9 cellular contexts compared by ENCODE assay signal in the genomic region with DNA sequence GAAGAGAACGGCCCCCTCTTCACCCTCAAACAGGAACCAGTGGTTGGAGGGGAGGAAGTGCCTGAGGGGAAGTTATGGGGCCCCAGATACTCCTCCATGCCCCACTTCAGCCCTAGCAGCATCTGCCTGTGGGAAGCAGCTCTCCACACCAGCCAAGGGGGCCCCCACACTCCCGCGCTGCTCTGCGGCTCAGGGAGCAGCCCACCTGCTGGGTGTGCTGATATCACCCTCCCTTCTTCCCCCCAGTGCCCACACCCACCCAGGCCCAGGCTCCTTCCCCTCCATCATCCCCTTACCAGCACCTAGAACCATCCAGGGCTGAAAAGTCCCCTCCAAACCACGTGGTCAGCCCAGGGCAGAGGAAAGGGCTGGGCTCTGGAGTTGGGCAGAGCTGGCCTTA. TPM values are rescaled to one million over a fixed set of nuclear protein-coding genes. Genes with fewer than 3 reads are reported as not detected.
DNase-seq lines count a peak whose midpoint lies in the region; ATAC-seq and TF ChIP-seq lines count a peak whose summit lies in the region.
"Had no signal": no experiment of that assay in that cellular context is flagged by ENCODE, and none has a peak within 500 bp of the region (broad histone marks: within the 10 kb centered on the region; RNA-seq: fewer than 3 reads in every experiment).

No MANE protein-coding gene starts in this region.

- H3K4me1 Mint-ChIP-seq in activated CD8-positive, alpha-beta memory T cell treated with anti-CD3 and anti-CD28 coated beads, Interleukin-2, amount 10 ng/mL, durations not matched to agents 7 days and 5 days = peaks cover 81% of the 10 kb centered on the region
- peaks cover 68 to 85% (median 78%) of the 10 kb centered on the region in 3 donors for H3K4me1 Mint-ChIP-seq in T-cell
- H3K4me1 Mint-ChIP-seq in stimulated activated naive CD8-positive, alpha-beta T cell treated with anti-CD3 and anti-CD28 coated beads, Interleukin-15, Interleukin-2, amounts not matched to agents 100 ng/mL and 50 ng/mL, for 24 hours (ENCODE audit: low read depth) = peaks cover 78% of the 10 kb centered on the region
- peaks cover 2% of the 10 kb centered on the region for H3K4me1 Mint-ChIP-seq in progenitor cell of endocrine pancreas (ENCODE audit: low read depth)

- H3K27ac Mint-ChIP-seq in activated CD8-positive, alpha-beta memory T cell treated with anti-CD3 and anti-CD28 coated beads, Interleukin-2, amount 10 ng/mL, durations not matched to agents 7 days and 5 days = peak overlapping the region; percentile 96
- H3K27ac Mint-ChIP-seq in T-cell (peak overlapping the region; percentile 94 to 98), progenitor cell of endocrine pancreas (no peak overlapping the region)
- H3K27ac Mint-ChIP-seq in stimulated activated naive CD8-positive, alpha-beta T cell treated with anti-CD3 and anti-CD28 coated beads, Interleukin-15, Interleukin-2, amounts not matched to agents 100 ng/mL and 50 ng/mL, for 24 hours = peak overlapping the region; percentile 90

- peaks cover 39% of the 10 kb centered on the region for H3K36me3 Mint-ChIP-seq in activated CD8-positive, alpha-beta memory T cell treated with anti-CD3 and anti-CD28 coated beads, Interleukin-2, amount 10 ng/mL, durations not matched to agents 7 days and 5 days
- H3K36me3 Mint-ChIP-seq in T-cell = peaks cover 4% of the 10 kb centered on the region
- peaks cover 5% of the 10 kb centered on the region for H3K36me3 Mint-ChIP-seq in stimulated activated naive CD8-positive, alpha-beta T cell treated with anti-CD3 and anti-CD28 coated beads, Interleukin-15, Interleukin-2, amounts not matched to agents 100 ng/mL and 50 ng/mL, for 24 hours (ENCODE audit: low read depth)
- no peaks in the 10 kb centered on the region for H3K36me3 Mint-ChIP-seq in progenitor cell of endocrine pancreas (ENCODE audit: insufficient read depth)

- no peaks in the 10 kb centered on the region for H3K27me3 Mint-ChIP-seq in activated CD8-positive, alpha-beta memory T cell treated with anti-CD3 and anti-CD28 coated beads, Interleukin-2, amount 10 ng/mL, durations not matched to agents 7 days and 5 days
- H3K27me3 Mint-ChIP-seq in T-cell = no peaks in the 10 kb centered on the region
- no peaks in the 10 kb centered on the region for H3K27me3 Mint-ChIP-seq in stimulated activated naive CD8-positive, alpha-beta T cell treated with anti-CD3 and anti-CD28 coated beads, Interleukin-15, Interleukin-2, amounts not matched to agents 100 ng/mL and 50 ng/mL, for 24 hours
- H3K27me3 Mint-ChIP-seq in progenitor cell of endocrine pancreas = peaks cover 29% of the 10 kb centered on the region

- POLR2A ChIA-PET in T-cell (lab: Charles Lee) = interaction anchor here in 1 of 2 donors (0.6 kb wide), 1 partner anchor 1374 kb away, joined by 5 read pairs; no protein-coding TSS in a partner anchor

- no peaks in the 10 kb centered on the region for H3K9me3 Mint-ChIP-seq in activated CD8-positive, alpha-beta memory T cell treated with anti-CD3 and anti-CD28 coated beads, Interleukin-2, amount 10 ng/mL, durations not matched to agents 7 days and 5 days (ENCODE audit: low read depth)
- no peaks in the 10 kb centered on the region for H3K9me3 Mint-ChIP-seq in T-cell
- H3K9me3 Mint-ChIP-seq in stimulated activated naive CD8-positive, alpha-beta T cell treated with anti-CD3 and anti-CD28 coated beads, Interleukin-15, Interleukin-2, amounts not matched to agents 100 ng/mL and 50 ng/mL, for 24 hours = no peaks in the 10 kb centered on the region
- H3K9me3 Mint-ChIP-seq in progenitor cell of endocrine pancreas (ENCODE audit: low read depth) = no peaks in the 10 kb centered on the region

- TF ChIP-seq CTCF in progenitor cell of endocrine pancreas (IDR thresholded peaks at IDR 0.05; ENCODE audit: unreplicated experiment) = no peak

- no peak for DNase-seq in activated CD8-positive, alpha-beta memory T cell treated with anti-CD3 and anti-CD28 coated beads, Interleukin-2, amount 10 ng/mL, durations not matched to agents 7 days and 5 days
- DNase-seq in activated CD8-positive, alpha-beta memory T cell treated with anti-CD3 and anti-CD28 coated beads, Interleukin-2, amount 50 U/mL, for 4 hours = no peak
- DNase-seq in T-cell = peak in 14 of 34 experiments; percentile 22 to 53 (median 36)
- DNase-seq in Right ventricle myocardium superior = peak; percentile 41
- DNase-seq in progenitor cell of endocrine pancreas (ENCODE audit: low spot score, unreplicated experiment) = no peak
- DNase-seq in effector CD4-positive, alpha-beta T cell = no peak
- DNase-seq in NCI-H2107 treated with DMSO at 0.1 percent for 48 hours (lab: John Stamatoyannopoulos, UW; ENCODE audit: unreplicated experiment) = no peak
- DNase-seq: MM.1S had no signal

- ATAC-seq in activated CD8-positive, alpha-beta memory T cell treated with anti-CD3 and anti-CD28 coated beads, Interleukin-2, amount 10 ng/mL, durations not matched to agents 7 days and 5 days = peak; percentile 32
- ATAC-seq in T-cell (replicated peaks in 1 of 4) = peak; percentile 35 to 44 (median 40)
- peak; percentile 57 for ATAC-seq in Right ventricle myocardium superior (ENCODE audit: poor library complexity)

- intact Hi-C loops in Right ventricle myocardium superior (cut with DNase I) = no loop called here

- peak overlapping the region; percentile 83 for H3K4me3 Mint-ChIP-seq in activated CD8-positive, alpha-beta memory T cell treated with anti-CD3 and anti-CD28 coated beads, Interleukin-2, amount 10 ng/mL, durations not matched to agents 7 days and 5 days
- H3K4me3 Mint-ChIP-seq in T-cell (peak overlapping the region; percentile 44 to 97 (median 66)), progenitor cell of endocrine pancreas (ENCODE audit: low read depth) (no peak overlapping the region)
- H3K4me3 Mint-ChIP-seq in stimulated activated naive CD8-positive, alpha-beta T cell treated with anti-CD3 and anti-CD28 coated beads, Interleukin-15, Interleukin-2, amounts not matched to agents 100 ng/mL and 50 ng/mL, for 24 hours = peak overlapping the region; percentile 78

- CTCF ChIA-PET in activated CD8-positive, alpha-beta memory T cell treated with anti-CD3 and anti-CD28 coated beads, Interleukin-2, amount 10 ng/mL, durations not matched to agents 7 days and 5 days (lab: Charles Lee) = interaction anchor here (0.8 to 26.0 kb wide), 9 partner anchors 5 to 220 kb away, joined by 3 to 952 read pairs (median 5); a partner anchor contains a TSS
- CTCF ChIA-PET in T-cell (lab: Charles Lee) = interaction anchor here (0.5 to 8.3 kb wide), 8 partner anchors 9 to 213 kb away, joined by 3 to 167 read pairs (median 6); a partner anchor contains a TSS

RNA-seq across cellular contexts. Expression of a gene that starts 0.5 kb away (rescaled TPM):
- total RNA-seq in activated CD8-positive, alpha-beta memory T cell treated with anti-CD3 and anti-CD28 coated beads, Interleukin-2, amount 10 ng/mL, durations not matched to agents 7 days and 5 days = 100 to 1,000 TPM in 1 of 2 experiments, 10 to 100 TPM in 1; 71.6 to 109 TPM
- total RNA-seq in T-cell (10 to 100 TPM; 13.4 to 28.0 (median 20.4) TPM), Right ventricle myocardium superior (5.5 TPM), progenitor cell of endocrine pancreas (not detected in 2 replicates)

RNA-seq across cellular contexts. Expression of a gene that starts 4.4 kb away (rescaled TPM):
- total RNA-seq in activated CD8-positive, alpha-beta memory T cell treated with anti-CD3 and anti-CD28 coated beads, Interleukin-2, amount 10 ng/mL, durations not matched to agents 7 days and 5 days = 100 to 1,000 TPM; 608 to 839 TPM
- total RNA-seq in T-cell (100 to 1,000 TPM; 398 to 926 (median 813) TPM), Right ventricle myocardium superior (not detected), progenitor cell of endocrine pancreas (0.57 TPM in 1 of 2 replicates, not detected in the other)

RNA-seq across cellular contexts. Expression of a gene that starts 6.2 kb away (rescaled TPM):
- 100 to 1,000 TPM; 137 to 152 TPM for total RNA-seq in activated CD8-positive, alpha-beta memory T cell treated with anti-CD3 and anti-CD28 coated beads, Interleukin-2, amount 10 ng/mL, durations not matched to agents 7 days and 5 days
- total RNA-seq in T-cell (10 to 100 TPM; 13.6 to 38.0 (median 16.0) TPM), Right ventricle myocardium superior (not detected), progenitor cell of endocrine pancreas (not detected in 2 replicates)

RNA-seq across cellular contexts. Expression of a gene that starts 11.2 kb away (rescaled TPM):
- total RNA-seq in activated CD8-positive, alpha-beta memory T cell treated with anti-CD3 and anti-CD28 coated beads, Interleukin-2, amount 10 ng/mL, durations not matched to agents 7 days and 5 days = 10 to 100 TPM; 58.8 to 65.1 TPM
- total RNA-seq in T-cell (10 to 100 TPM; 13.8 to 28.0 (median 25.0) TPM), Right ventricle myocardium superior (0.59 TPM), progenitor cell of endocrine pancreas (not detected in 2 replicates)

RNA-seq across cellular contexts. Expression of a gene that starts 14.5 kb away (rescaled TPM):
- 10 to 100 TPM; 21.8 to 70.0 TPM for total RNA-seq in activated CD8-positive, alpha-beta memory T cell treated with anti-CD3 and anti-CD28 coated beads, Interleukin-2, amount 10 ng/mL, durations not matched to agents 7 days and 5 days
- total RNA-seq in T-cell = 10 to 100 TPM; 12.5 to 23.9 (median 17.9) TPM
- total RNA-seq in Right ventricle myocardium superior = not detected
- not detected in 2 replicates for total RNA-seq in progenitor cell of endocrine pancreas

Comparison
In these comparisons a context has a peak if more than half of its experiments do, and no peak if none do; other contexts are left out.
1. RNA of a gene that starts 4.4 kb away (total RNA-seq): 608 to 839 TPM in activated CD8-positive, alpha-beta memory T cell treated with anti-CD3 and anti-CD28 coated beads, Interleukin-2, amount 10 ng/mL, durations not matched to agents 7 days and 5 days and 398 to 926 TPM in T-cell; 0.57 TPM in progenitor cell of endocrine pancreas and not detected in Right ventricle myocardium superior (single experiment); every median in the first group is over 100 times any median in the second.
2. RNA of a gene that starts 6.2 kb away (total RNA-seq): 137 to 152 TPM in activated CD8-positive, alpha-beta memory T cell treated with anti-CD3 and anti-CD28 coated beads, Interleukin-2, amount 10 ng/mL, durations not matched to agents 7 days and 5 days and 13.6 to 38.0 TPM in T-cell; not detected in Right ventricle myocardium superior (single experiment) and not detected in progenitor cell of endocrine pancreas; every median in the first group is over 10 times any median in the second.
3. Peak in every context shown above with its lines, with median percentiles within 50 percentile points of each other: ATAC-seq.